Comparison of ENCODE assay signal across 13 cellular contexts in genomic region chr16:85083051-85083639, GRCh38. TPM values are rescaled to one million over a fixed set of nuclear protein-coding genes. Genes with fewer than 3 reads are reported as not detected.
DNase-seq lines count a peak whose midpoint lies in the region; ATAC-seq and TF ChIP-seq lines count a peak whose summit lies in the region.
"Had no signal": no experiment of that assay in that cellular context is flagged by ENCODE, and none has a peak within 500 bp of the region (broad histone marks: within the 10 kb centered on the region; RNA-seq: fewer than 3 reads in every experiment).

No MANE protein-coding gene starts in this region.

- H3K36me3 Mint-ChIP-seq in CD8-positive, alpha-beta T cell = peaks cover 25% of the 10 kb centered on the region
- H3K36me3 Mint-ChIP-seq in GM23338 (ENCODE audit: low read depth) (no peaks in the 10 kb centered on the region), memory B cell (peaks cover 1% of the 10 kb centered on the region)

- H3K4me2 ChIP-seq in GM23338 = peak overlapping the region; percentile 67

- no peak for ATAC-seq in CD8-positive, alpha-beta T cell
- ATAC-seq in GM23338 = peak; percentile 80
- peak; percentile 41 for ATAC-seq in memory B cell (ENCODE audit: low read depth)

- in situ Hi-C loops in brain microvascular endothelial cell (cut with HindIII; ENCODE audit: low pct_ligation_motif_present, low sequenced_read_pairs) = no loop called here

- CTCF ChIA-PET in CD8-positive, alpha-beta T cell (lab: Charles Lee) = interaction anchor here (0.6 to 0.8 kb wide), 2 partner anchors 10 to 100 kb away, joined by 3 read pairs; no protein-coding TSS in a partner anchor

- POLR2A ChIA-PET in CD8-positive, alpha-beta T cell (lab: Charles Lee) = no interaction called here

- H3K27me3 Mint-ChIP-seq in CD8-positive, alpha-beta T cell (ENCODE audit: low read depth) = no peaks in the 10 kb centered on the region
- peaks cover 36% of the 10 kb centered on the region for H3K27me3 Mint-ChIP-seq in GM23338 (ENCODE audit: insufficient read depth, low read depth, poor library complexity)
- peaks cover 9% of the 10 kb centered on the region for H3K27me3 Mint-ChIP-seq in memory B cell

- no peak for TF ChIP-seq CTCF in CD8-positive, alpha-beta T cell (IDR thresholded peaks at IDR 0.05)
- TF ChIP-seq CTCF in GM23338 (conservative IDR thresholded peaks at IDR 0.05; ENCODE audit: low read depth in 2 of 2) (no peak), brain microvascular endothelial cell (IDR thresholded peaks at IDR 0.05; ENCODE audit: low read depth, low read length, missing control alignments) (no peak)

- H4K20me1 ChIP-seq in GM23338 (replicated peaks; ENCODE audit: insufficient read depth) = no peaks in the 10 kb centered on the region; the same call in none of the 2 replicates

- no peaks in the 10 kb centered on the region for H3K9me3 Mint-ChIP-seq in CD8-positive, alpha-beta T cell
- H3K9me3 Mint-ChIP-seq in GM23338 (no peaks in the 10 kb centered on the region), memory B cell (no peaks in the 10 kb centered on the region)

- H3K4me3 ChIP-seq in CD8-positive, alpha-beta T cell (ENCODE audit: low read depth, low read length) = no peak overlapping the region
- peak overlapping the region; percentile 31; the same call in 1 of the 2 replicates for H3K4me3 ChIP-seq in GM23338
- H3K4me3 ChIP-seq in brain microvascular endothelial cell (ENCODE audit: low read depth, low read length) = no peak overlapping the region
- H3K4me3 ChIP-seq: heart left ventricle had no signal

- H3K27ac Mint-ChIP-seq in CD8-positive, alpha-beta T cell = peak overlapping the region; percentile 55
- no peak overlapping the region for H3K27ac Mint-ChIP-seq in GM23338
- no peak overlapping the region for H3K27ac Mint-ChIP-seq in memory B cell

- H3K27ac ChIP-seq in CD8-positive, alpha-beta T cell (ENCODE audit: low read depth, low read length) = no peak overlapping the region
- H3K27ac ChIP-seq in GM23338 (ENCODE audit: low read depth) (no peak overlapping the region), brain microvascular endothelial cell (no peak overlapping the region)
- H3K27ac ChIP-seq: heart left ventricle had no signal

- no peaks in the 10 kb centered on the region for H3K9me2 ChIP-seq in GM23338 (ENCODE audit: insufficient read depth)

- no peak overlapping the region for H2AFZ ChIP-seq in GM23338

- H3K4me1 ChIP-seq in CD8-positive, alpha-beta T cell (ENCODE audit: insufficient read depth, low read length) = peaks cover 15% of the 10 kb centered on the region
- peaks cover 31% of the 10 kb centered on the region for H3K4me1 ChIP-seq in GM23338 (ENCODE audit: insufficient read depth)

- H3F3A ChIP-seq in GM23338 (replicated peaks; ENCODE audit: low read depth) = peaks cover 11% of the 10 kb centered on the region

- H3K4me1 Mint-ChIP-seq in CD8-positive, alpha-beta T cell (ENCODE audit: low read depth) = peaks cover 25% of the 10 kb centered on the region
- H3K4me1 Mint-ChIP-seq in GM23338 (peaks cover 39% of the 10 kb centered on the region), memory B cell (peaks cover 21% of the 10 kb centered on the region)

- H3K9me3 ChIP-seq in CD8-positive, alpha-beta T cell (ENCODE audit: low read length) = no peaks in the 10 kb centered on the region
- H3K9me3 ChIP-seq: heart left ventricle had no signal

- DNase-seq in CD8-positive, alpha-beta T cell = no peak
- peak; percentile 83 for DNase-seq in GM23338 (ENCODE audit: low spot score)
- DNase-seq in UCSD-AML1 (lab: John Stamatoyannopoulos, UW; ENCODE audit: unreplicated experiment) = peak; percentile 40
- DNase-seq in memory B cell (ENCODE audit: low spot score in 2 of 2) = no peak
- no peak for DNase-seq in inferior parietal cortex (ENCODE audit: extremely low spot score)
- no peak for DNase-seq in brain microvascular endothelial cell
- no peak for DNase-seq in NCI-H2227 treated with DMSO at 0.1 percent for 48 hours (lab: John Stamatoyannopoulos, UW)
- DNase-seq in HCEC 1CT = no peak
- DNase-seq: heart left ventricle, NCI-H774 had no signal

- no peaks in the 10 kb centered on the region for H3K27me3 ChIP-seq in CD8-positive, alpha-beta T cell (ENCODE audit: insufficient read depth, low read length)
- H3K27me3 ChIP-seq in GM23338 (ENCODE audit: insufficient read depth) = peaks cover 41% of the 10 kb centered on the region
- peaks cover 16% of the 10 kb centered on the region for H3K27me3 ChIP-seq in brain microvascular endothelial cell (replicated peaks)
- H3K27me3 ChIP-seq: heart left ventricle had no signal

- H3K79me2 ChIP-seq in GM23338 (replicated peaks; ENCODE audit: insufficient read depth) = no peaks in the 10 kb centered on the region

- H3K36me3 ChIP-seq in CD8-positive, alpha-beta T cell (ENCODE audit: insufficient read depth, low read length) = peaks cover 6% of the 10 kb centered on the region
- H3K36me3 ChIP-seq in GM23338 (ENCODE audit: insufficient read depth) = no peaks in the 10 kb centered on the region
- peaks cover 6% of the 10 kb centered on the region for H3K36me3 ChIP-seq in brain microvascular endothelial cell (replicated peaks)

- H3K4me3 Mint-ChIP-seq in CD8-positive, alpha-beta T cell = no peak overlapping the region
- H3K4me3 Mint-ChIP-seq in GM23338 = peak overlapping the region; percentile 52
- H3K4me3 Mint-ChIP-seq in memory B cell = peak overlapping the region; percentile 73

- intact Hi-C loops in CD8-positive, alpha-beta T cell (cut with DNase I, micrococcal nuclease) = loop anchor here in 1 of 2 experiments (10.0 kb wide), 1 partner anchor 328 kb away; no protein-coding TSS in a partner anchor

TF ChIP-seq in GM23338, 12 proteins besides CTCF, POLR2A, EP300 and RAD21:
- TF ChIP-seq EZH2phosphoT487 (IDR thresholded peaks at IDR 0.05; ENCODE audit: unreplicated experiment) (no peak), NANOG (IDR thresholded peaks at IDR 0.05; ENCODE audit: borderline replicate concordance) (peak; percentile 91), CREB1 (CRISPR knock-in tag; IDR thresholded peaks at IDR 0.05; ENCODE audit: low read depth) (no peak), ZNF114 (CRISPR knock-in tag; IDR thresholded peaks at IDR 0.05) (no peak), ZNF331 (CRISPR knock-in tag; IDR thresholded peaks at IDR 0.05; ENCODE audit: low read depth) (no peak), JUNB (IDR thresholded peaks at IDR 0.05; ENCODE audit: unreplicated experiment) (no peak), POLR2AphosphoS5 (IDR thresholded peaks at IDR 0.05; ENCODE audit: low read depth) (peak; percentile 62)
- TF ChIP-seq, protein P1, sequence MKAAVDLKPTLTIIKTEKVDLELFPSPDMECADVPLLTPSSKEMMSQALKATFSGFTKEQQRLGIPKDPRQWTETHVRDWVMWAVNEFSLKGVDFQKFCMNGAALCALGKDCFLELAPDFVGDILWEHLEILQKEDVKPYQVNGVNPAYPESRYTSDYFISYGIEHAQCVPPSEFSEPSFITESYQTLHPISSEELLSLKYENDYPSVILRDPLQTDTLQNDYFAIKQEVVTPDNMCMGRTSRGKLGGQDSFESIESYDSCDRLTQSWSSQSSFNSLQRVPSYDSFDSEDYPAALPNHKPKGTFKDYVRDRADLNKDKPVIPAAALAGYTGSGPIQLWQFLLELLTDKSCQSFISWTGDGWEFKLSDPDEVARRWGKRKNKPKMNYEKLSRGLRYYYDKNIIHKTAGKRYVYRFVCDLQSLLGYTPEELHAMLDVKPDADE (IDR thresholded peaks at IDR 0.05) = peak; percentile 37; the same call in 1 of the 2 replicates
- TF ChIP-seq, protein P2, sequence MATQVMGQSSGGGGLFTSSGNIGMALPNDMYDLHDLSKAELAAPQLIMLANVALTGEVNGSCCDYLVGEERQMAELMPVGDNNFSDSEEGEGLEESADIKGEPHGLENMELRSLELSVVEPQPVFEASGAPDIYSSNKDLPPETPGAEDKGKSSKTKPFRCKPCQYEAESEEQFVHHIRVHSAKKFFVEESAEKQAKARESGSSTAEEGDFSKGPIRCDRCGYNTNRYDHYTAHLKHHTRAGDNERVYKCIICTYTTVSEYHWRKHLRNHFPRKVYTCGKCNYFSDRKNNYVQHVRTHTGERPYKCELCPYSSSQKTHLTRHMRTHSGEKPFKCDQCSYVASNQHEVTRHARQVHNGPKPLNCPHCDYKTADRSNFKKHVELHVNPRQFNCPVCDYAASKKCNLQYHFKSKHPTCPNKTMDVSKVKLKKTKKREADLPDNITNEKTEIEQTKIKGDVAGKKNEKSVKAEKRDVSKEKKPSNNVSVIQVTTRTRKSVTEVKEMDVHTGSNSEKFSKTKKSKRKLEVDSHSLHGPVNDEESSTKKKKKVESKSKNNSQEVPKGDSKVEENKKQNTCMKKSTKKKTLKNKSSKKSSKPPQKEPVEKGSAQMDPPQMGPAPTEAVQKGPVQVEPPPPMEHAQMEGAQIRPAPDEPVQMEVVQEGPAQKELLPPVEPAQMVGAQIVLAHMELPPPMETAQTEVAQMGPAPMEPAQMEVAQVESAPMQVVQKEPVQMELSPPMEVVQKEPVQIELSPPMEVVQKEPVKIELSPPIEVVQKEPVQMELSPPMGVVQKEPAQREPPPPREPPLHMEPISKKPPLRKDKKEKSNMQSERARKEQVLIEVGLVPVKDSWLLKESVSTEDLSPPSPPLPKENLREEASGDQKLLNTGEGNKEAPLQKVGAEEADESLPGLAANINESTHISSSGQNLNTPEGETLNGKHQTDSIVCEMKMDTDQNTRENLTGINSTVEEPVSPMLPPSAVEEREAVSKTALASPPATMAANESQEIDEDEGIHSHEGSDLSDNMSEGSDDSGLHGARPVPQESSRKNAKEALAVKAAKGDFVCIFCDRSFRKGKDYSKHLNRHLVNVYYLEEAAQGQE (IDR thresholded peaks at IDR 0.05; ENCODE audit: unreplicated experiment) = no peak

RNA-seq across cellular contexts. Expression of gene CIBAR2, which starts 29.1 kb away (rescaled TPM):
- not detected for total RNA-seq in CD8-positive, alpha-beta T cell
- total RNA-seq in GM23338 (2014; rRNA removed; shearing (Covaris generic)) = not detected in 2 replicates
- polyA plus RNA-seq in GM23338 (2016; fragmentation: Nextera tagmentation; extraction: Ambion mirVana) = not detected in 2 replicates
- total RNA-seq: heart left ventricle; T-helper 2 cell treated with Interferon-gamma antibody and Interleukin-4, amounts not matched to agents 100 ng/mL and 5 ng/mL, for 36 hours; urinary bladder had no signal
- polyA plus RNA-seq: adipose tissue, heart left ventricle, urinary bladder had no signal

RNA-seq across cellular contexts. Expression of gene KIAA0513, which starts 55.5 kb away (rescaled TPM):
- 10 to 100 TPM in 1 of 2 experiments, 1 to 10 TPM in 1; 9.7 to 10.3 TPM for total RNA-seq in CD8-positive, alpha-beta T cell
- 7.8 and 8.7 TPM in 2 replicates for total RNA-seq in GM23338 (2014; rRNA removed; shearing (Covaris generic))
- polyA plus RNA-seq in GM23338 (2016; fragmentation: Nextera tagmentation; extraction: Ambion mirVana) = 2.1 and 4.8 TPM in 2 replicates

Comparison
In these comparisons a context has a peak if more than half of its experiments do, and no peak if none do; other contexts are left out.
1. DNase-seq: peak in GM23338 (single experiment) and UCSD-AML1 (single experiment); none in CD8-positive, alpha-beta T cell (0 of 7), memory B cell (0 of 2), inferior parietal cortex (single experiment), brain microvascular endothelial cell (single experiment), NCI-H2227 treated with DMSO at 0.1 percent for 48 hours (single experiment) and HCEC 1CT (single experiment).